ENCODE assay signal across 8 cellular contexts in the genomic region with DNA sequence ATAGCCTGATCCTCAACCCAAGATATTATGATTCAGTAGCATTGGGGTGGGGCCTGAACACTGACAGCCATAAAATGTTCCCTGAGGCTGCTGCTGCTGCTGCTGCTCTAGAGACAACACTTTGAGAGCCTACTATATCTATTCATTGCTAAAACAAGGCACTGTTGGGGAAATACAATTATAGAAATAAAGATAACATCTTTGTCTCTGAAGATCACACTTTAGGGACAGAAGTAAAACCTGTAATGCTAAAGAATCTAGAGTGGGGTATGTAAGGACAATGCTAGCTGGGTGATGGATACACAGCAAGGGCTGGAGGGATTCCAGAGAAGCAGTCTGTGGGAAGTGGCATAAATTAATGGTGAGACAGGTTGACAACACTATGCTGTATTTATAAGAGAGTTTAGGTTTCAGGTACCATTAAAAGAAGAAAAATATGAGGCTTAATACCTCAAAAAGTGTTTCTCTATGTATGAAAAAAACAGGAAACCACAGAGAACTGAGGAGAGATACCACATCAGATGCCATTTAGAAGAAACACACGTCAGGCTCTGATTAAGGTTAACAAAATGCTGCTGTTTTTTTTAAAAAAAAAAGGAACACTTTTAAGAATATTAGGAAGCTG.
DNase-seq lines count a peak whose midpoint lies in the region; ATAC-seq and TF ChIP-seq lines count a peak whose summit lies in the region.

No MANE protein-coding gene starts in this region.

- H3K4me3 Mint-ChIP-seq in central memory CD8-positive, alpha-beta T cell: peak overlapping the region; percentile 64

- TF ChIP-seq CTCF in prostate gland (IDR thresholded peaks at IDR 0.05): no peak

- H3K27ac ChIP-seq in thymus (ENCODE audit: low read depth) (peak overlapping the region; percentile 83), prostate gland (peak overlapping the region in 1 of 2 donors; percentile 33)

- H3K4me3 ChIP-seq in thymus (ENCODE audit: low read length) (no peak overlapping the region), prostate gland (no peak overlapping the region)

- peak overlapping the region; percentile 99 for H3K27ac Mint-ChIP-seq in central memory CD8-positive, alpha-beta T cell (ENCODE audit: low read depth)

- intact Hi-C loops in prostate gland (cut with DNase I): no loop called here

- no peaks in the 10 kb centered on the region for H3K9me3 Mint-ChIP-seq in central memory CD8-positive, alpha-beta T cell

- peak; percentile 86 for ATAC-seq in central memory CD8-positive, alpha-beta T cell (replicated peaks; ENCODE audit: extremely low read depth, poor library complexity, severe bottlenecking)
- no peak for ATAC-seq in GM18870 (IDR thresholded peaks at IDR 0.05; ENCODE audit: unreplicated experiment)

- no peaks in the 10 kb centered on the region for H3K27me3 ChIP-seq in thymus (ENCODE audit: control insufficient read depth, insufficient read depth)
- H3K27me3 ChIP-seq in prostate gland (replicated peaks; ENCODE audit: insufficient read depth): no peaks in the 10 kb centered on the region

- H3K27me3 Mint-ChIP-seq in central memory CD8-positive, alpha-beta T cell: no peaks in the 10 kb centered on the region

- DNase-seq in stimulated activated CD4-positive, alpha-beta T cell treated with anti-CD3 and anti-CD28 coated beads, Interleukin-4, amount 100 ng/mL, for 24 hours: peak; percentile 45
- DNase-seq in stimulated activated CD4-positive, alpha-beta T cell treated with anti-CD3 and anti-CD28 coated beads, Interleukin-12 subunit alpha, Interleukin-12 subunit beta, amount 100 ng/mL, for 4 hours: no peak
- DNase-seq in OCI-M1 (lab: John Stamatoyannopoulos, UW): peak; percentile 66
- peak; percentile 22 to 46 for DNase-seq in central memory CD8-positive, alpha-beta T cell (ENCODE audit: low spot score in 2 of 2)
- no peak for DNase-seq in NCI-H1436 (lab: John Stamatoyannopoulos, UW)
- DNase-seq in prostate gland (ENCODE audit: low spot score): no peak

- WGBS in thymus: 3% methylated on average over 1 of the region's 1 CpG
- 57% methylated on average over 1 of the region's 1 CpG for WGBS in prostate gland

- H3K9me3 ChIP-seq in thymus (ENCODE audit: control insufficient read depth): no peaks in the 10 kb centered on the region
- H3K9me3 ChIP-seq in prostate gland: no peaks in the 10 kb centered on the region

- H3K36me3 ChIP-seq in thymus (ENCODE audit: control insufficient read depth, insufficient read depth): no peaks in the 10 kb centered on the region
- H3K36me3 ChIP-seq in prostate gland: no peaks in the 10 kb centered on the region

- peaks cover 28% of the 10 kb centered on the region for H3K36me3 Mint-ChIP-seq in central memory CD8-positive, alpha-beta T cell (ENCODE audit: insufficient read depth)

- no peaks in the 10 kb centered on the region for H3K4me1 ChIP-seq in thymus (ENCODE audit: control insufficient read depth, insufficient read depth, low read length)
- H3K4me1 ChIP-seq in prostate gland (replicated peaks): no peaks in the 10 kb centered on the region

- peaks cover 60% of the 10 kb centered on the region for H3K4me1 Mint-ChIP-seq in central memory CD8-positive, alpha-beta T cell

- no peak for TF ChIP-seq POLR2A in prostate gland (IDR thresholded peaks at IDR 0.05)

Comparison
In these comparisons a context has a peak if more than half of its experiments do, and no peak if none do; other contexts are left out.
1. DNase-seq: peak in stimulated activated CD4-positive, alpha-beta T cell treated with anti-CD3 and anti-CD28 coated beads, Interleukin-4, amount 100 ng/mL, for 24 hours (single experiment), OCI-M1 (single experiment) and central memory CD8-positive, alpha-beta T cell (2 of 2); none in stimulated activated CD4-positive, alpha-beta T cell treated with anti-CD3 and anti-CD28 coated beads, Interleukin-12 subunit alpha, Interleukin-12 subunit beta, amount 100 ng/mL, for 4 hours (single experiment), NCI-H1436 (single experiment) and prostate gland (single experiment).